In the genomic region with DNA sequence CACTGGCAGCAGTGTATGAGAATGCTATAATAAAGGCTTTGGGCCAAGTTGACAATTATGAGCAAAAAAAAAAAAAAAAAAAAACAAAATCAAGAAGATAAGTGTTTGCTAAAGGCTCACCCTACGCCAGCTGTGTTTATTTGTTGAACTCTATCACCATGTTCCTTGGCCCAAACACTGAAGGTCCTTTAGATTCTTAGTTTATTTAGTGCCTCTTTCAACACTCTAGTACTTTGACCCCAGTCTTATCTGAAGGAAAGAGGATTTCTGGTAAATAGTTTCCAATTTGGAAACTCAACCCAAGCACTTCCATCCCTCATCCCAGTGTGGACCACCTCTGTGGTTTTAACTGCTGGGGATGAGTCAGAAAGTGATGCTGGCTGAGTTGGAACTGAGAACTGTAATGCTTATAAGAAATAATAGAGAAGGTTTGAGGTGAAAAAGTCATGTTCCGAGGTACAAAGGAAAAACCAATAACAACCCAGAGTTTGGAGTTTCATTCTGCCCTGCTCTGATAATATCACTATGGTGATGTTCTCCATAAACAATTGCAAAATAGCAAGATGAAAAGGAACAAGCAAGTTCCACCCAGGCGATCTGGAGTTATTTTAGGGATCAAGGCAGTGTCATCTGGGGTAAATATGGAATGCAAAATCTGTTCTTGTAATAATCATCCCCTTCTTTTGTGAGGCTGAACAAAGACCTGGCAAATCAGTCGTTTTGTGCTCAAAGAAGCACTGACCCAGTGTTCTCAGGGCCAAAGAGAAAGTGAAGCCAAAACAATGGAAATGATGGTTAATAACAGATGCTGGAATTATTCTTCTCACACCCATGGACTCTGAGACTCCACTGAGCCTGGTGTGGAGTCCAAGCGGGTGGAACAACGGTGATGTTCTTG, we compare ENCODE assay signal across 10 cellular contexts. TPM values are rescaled to one million over a fixed set of nuclear protein-coding genes. Genes with fewer than 3 reads are reported as not detected.
A peak's percentile ranks its signal among the peaks of the same experiment; 100 is the strongest.
DNase-seq lines count a peak whose midpoint lies in the region; ATAC-seq and TF ChIP-seq lines count a peak whose summit lies in the region.
"Had no signal": no experiment of that assay in that cellular context is flagged by ENCODE, and none has a peak within 500 bp of the region (broad histone marks: within the 10 kb centered on the region; RNA-seq: fewer than 3 reads in every experiment).

No MANE protein-coding gene starts in this region.

- no peaks in the 10 kb centered on the region for H3K36me3 ChIP-seq in stomach smooth muscle (ENCODE audit: control insufficient read depth in 2 of 2, insufficient read depth in 2 of 2, low read length in 2 of 2)

- DNase-seq in HFFc6 (peak; percentile 68), kidney tubule cell (ENCODE audit: low spot score) (peak; percentile 43), NCI-H1436 treated with DMSO at 0.1 percent for 48 hours (lab: John Stamatoyannopoulos, UW) (no peak), epidermal melanocyte (ENCODE audit: insufficient read length, low spot score) (no peak)
- DNase-seq: activated naive CD4-positive, alpha-beta T cell treated with Interleukin-2 at 50 U/mL for 16 hours; NCI-H1930 had no signal

- peak overlapping the region; percentile 86 for H3K27ac Mint-ChIP-seq in HFFc6

- H3K4me1 ChIP-seq in stomach smooth muscle (ENCODE audit: control insufficient read depth, insufficient read depth, low read length), result peaks cover 14% of the 10 kb centered on the region

- no peaks in the 10 kb centered on the region for H3K9me3 Mint-ChIP-seq in HFFc6

- ATAC-seq in HG02970 (IDR thresholded peaks at IDR 0.05; ENCODE audit: low FRiP score, unreplicated experiment) (no peak), HG03378 (IDR thresholded peaks at IDR 0.05; ENCODE audit: unreplicated experiment) (no peak)

- no peaks in the 10 kb centered on the region for H3K27me3 ChIP-seq in stomach smooth muscle (ENCODE audit: control insufficient read depth in 1 of 2, insufficient read depth in 2 of 2, low read length in 2 of 2)

- no peak overlapping the region for H3K9ac ChIP-seq in stomach smooth muscle (ENCODE audit: low read length in 2 of 2)

- H3K27ac ChIP-seq in adipose tissue (ENCODE audit: low read depth, low read length), result peak overlapping the region; percentile 30
- H3K27ac ChIP-seq in stomach smooth muscle (ENCODE audit: low read length), result peak overlapping the region; percentile 12

- H3K4me3 Mint-ChIP-seq in HFFc6, result peak overlapping the region; percentile 67

- H3K4me3 ChIP-seq in stomach smooth muscle (ENCODE audit: low read length in 2 of 2), result peak overlapping the region in 1 of 2 donors; percentile 40

- peaks cover 33% of the 10 kb centered on the region for H3K4me1 Mint-ChIP-seq in HFFc6 (ENCODE audit: low read depth)

- peaks cover 4% of the 10 kb centered on the region for H3K27me3 Mint-ChIP-seq in HFFc6 (ENCODE audit: insufficient read depth)

- no peak for TF ChIP-seq CTCF in HFFc6 (IDR thresholded peaks at IDR 0.05)

- no peaks in the 10 kb centered on the region for H3K9me3 ChIP-seq in stomach smooth muscle (ENCODE audit: control insufficient read depth in 2 of 2, low read length in 2 of 2)

- no peaks in the 10 kb centered on the region for H3K36me3 Mint-ChIP-seq in HFFc6 (ENCODE audit: low read depth)

- 21 to 42% (median 29%) methylated on average over 6 of the region's 6 CpGs for WGBS in adipose tissue, 3 donors

RNA-seq across cellular contexts. Expression of gene CAPZB, which starts 19.7 kb away (rescaled TPM):
- total RNA-seq in HFFc6 (2021; fragmentation: NEBNext Ultra II Directional; extraction: Animal tissue kit (Norgen Biotek cat#: 25700)), result 100 to 1,000 TPM; 565 to 646 (median 603) TPM
- 100 to 1,000 TPM in 2 of 3 donors, 10 to 100 TPM in 1; 69.7 to 265 (median 214) TPM for polyA plus RNA-seq in adipose tissue

Comparison
In these comparisons a context has a peak if more than half of its experiments do, and no peak if none do; other contexts are left out.
1. DNase-seq: peak in HFFc6 (single experiment) and kidney tubule cell (single experiment); none in NCI-H1436 treated with DMSO at 0.1 percent for 48 hours (single experiment) and epidermal melanocyte (single experiment).